Comparison of ENCODE assay signal across 1 cellular context in the genomic region with DNA sequence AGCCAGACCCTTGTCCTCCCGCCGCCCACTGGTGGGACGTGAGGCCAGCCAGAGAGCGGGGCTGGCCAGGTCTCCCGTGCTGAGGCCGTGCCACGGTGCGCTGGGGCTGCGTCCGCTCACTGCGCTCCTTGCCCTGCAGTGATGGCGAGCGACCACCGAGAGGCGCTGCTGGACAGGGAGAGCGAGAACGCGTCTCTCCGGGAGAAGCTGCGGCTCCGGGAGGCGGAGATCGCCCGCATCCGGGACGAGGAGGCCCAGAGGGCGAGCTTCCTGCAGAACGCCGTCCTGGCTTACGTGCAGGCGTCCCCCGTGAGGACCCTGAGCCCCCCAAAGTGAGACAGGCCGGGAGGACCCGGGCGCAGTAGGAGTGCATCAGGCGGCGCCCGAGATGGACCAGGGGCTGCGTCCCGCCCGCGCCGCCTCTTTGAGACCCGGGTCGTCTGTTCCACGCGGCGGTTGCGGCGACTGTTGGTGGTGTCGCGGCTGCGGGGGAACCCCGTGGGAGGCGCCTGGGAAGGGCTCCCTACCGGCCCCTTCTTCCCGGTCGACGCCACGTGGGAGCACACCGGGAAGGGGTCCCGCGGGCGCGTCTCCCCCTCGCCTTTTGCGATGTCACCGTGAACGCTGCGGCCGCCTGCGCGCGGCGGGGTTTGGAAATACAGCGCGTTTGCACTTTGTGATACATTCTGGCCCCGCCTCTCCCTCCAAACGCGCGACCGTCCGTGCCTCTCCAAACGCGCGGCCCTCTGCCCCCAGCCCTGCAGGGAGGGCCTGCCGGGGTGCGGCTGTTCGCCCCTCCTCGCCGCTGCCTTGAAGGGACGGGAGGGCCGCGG.
A peak's percentile ranks its signal among the peaks of the same experiment; 100 is the strongest.
TF ChIP-seq lines count a peak whose summit lies in the region.

No MANE protein-coding gene starts in this region.

TF ChIP-seq in K562, 482 proteins besides CTCF, POLR2A, EP300 and RAD21 (continued from another document and continues in another):
- TF ChIP-seq XRCC4 (IDR thresholded peaks at IDR 0.05; ENCODE audit: extremely low read depth, insufficient read depth, insufficient read length) (no peak), NR4A1 (CRISPR knock-in tag; IDR thresholded peaks at IDR 0.05) (no peak), NR4A1 (tag; IDR thresholded peaks at IDR 0.05) (no peak), CREM (IDR thresholded peaks at IDR 0.05; ENCODE audit: low read depth) (peak; percentile 71), NBN (IDR thresholded peaks at IDR 0.05; ENCODE audit: low read depth) (peak; percentile 46; the same call in 1 of the 2 replicates), RFX1 (IDR thresholded peaks at IDR 0.05) (no peak), MCM2 (IDR thresholded peaks at IDR 0.05; ENCODE audit: low read depth) (no peak), ZFPM2 (CRISPR knock-in tag; IDR thresholded peaks at IDR 0.05) (no peak), BACH1 (tag; IDR thresholded peaks at IDR 0.05) (no peak), SRSF7 (optimal IDR thresholded peaks at IDR 0.05; ENCODE audit: low read depth, low read length) (no peak), HDAC2 (IDR thresholded peaks at IDR 0.05) (no peak; the same call in none of the 2 replicates), ERF (CRISPR knock-in tag; IDR thresholded peaks at IDR 0.05) (no peak; the same call in 1 of the 2 replicates), LCOR (CRISPR knock-in tag; IDR thresholded peaks at IDR 0.05) (peak; percentile 82), RHOXF2B (CRISPR knock-in tag; conservative IDR thresholded peaks at IDR 0.05) (no peak), NR2C1 (IDR thresholded peaks at IDR 0.05) (no peak), NR2C1 (tag; IDR thresholded peaks at IDR 0.05) (no peak), HEY1 (CRISPR knock-in tag; IDR thresholded peaks at IDR 0.05; ENCODE audit: borderline replicate concordance) (no peak), ZNF589 (CRISPR knock-in tag; IDR thresholded peaks at IDR 0.05; ENCODE audit: low read depth) (no peak), ZNF584 (CRISPR knock-in tag; IDR thresholded peaks at IDR 0.05; ENCODE audit: low read depth) (no peak), ZBED1 (IDR thresholded peaks at IDR 0.05) (no peak), HDAC6 (IDR thresholded peaks at IDR 0.05; ENCODE audit: low read depth, low read length) (no peak), ZKSCAN3 (CRISPR knock-in tag; IDR thresholded peaks at IDR 0.05) (no peak), ZNF212 (CRISPR knock-in tag; IDR thresholded peaks at IDR 0.05) (no peak), ELF1 (tag; IDR thresholded peaks at IDR 0.05) (peak; percentile 26; the same call in 1 of the 2 replicates), ZNF347 (CRISPR knock-in tag; IDR thresholded peaks at IDR 0.05; ENCODE audit: low read depth) (no peak), SMAD4 (CRISPR knock-in tag; conservative IDR thresholded peaks at IDR 0.05) (peak; percentile 72; the same call in 1 of the 2 replicates), ZNF184 (CRISPR knock-in tag; IDR thresholded peaks at IDR 0.05) (no peak), ZNF24 (IDR thresholded peaks at IDR 0.05) (peak; percentile 34; the same call in 1 of the 2 replicates), RBM14 (IDR thresholded peaks at IDR 0.05; ENCODE audit: borderline replicate concordance, insufficient read depth, low read depth, low read length) (no peak), SRSF3 (IDR thresholded peaks at IDR 0.05; ENCODE audit: insufficient read depth, low read length) (no peak), TAF7 (tag; IDR thresholded peaks at IDR 0.05) (no peak), SETDB1 (IDR thresholded peaks at IDR 0.05; ENCODE audit: low read length) (no peak), TEAD2 (tag; IDR thresholded peaks at IDR 0.05) (no peak), GTF2A2 (tag; IDR thresholded peaks at IDR 0.05) (no peak), SMAD1 (IDR thresholded peaks at IDR 0.05; ENCODE audit: low read depth, low read length, partially characterized antibody) (no peak), HIVEP1 (CRISPR knock-in tag; IDR thresholded peaks at IDR 0.05) (no peak), GABPA (tag; conservative IDR thresholded peaks at IDR 0.05; ENCODE audit: low read depth) (peak; percentile 55), SNIP1 (IDR thresholded peaks at IDR 0.05; ENCODE audit: low read depth) (no peak), RBM17 (IDR thresholded peaks at IDR 0.05; ENCODE audit: borderline replicate concordance, low read depth, low read length) (no peak), SLC30A9 (CRISPR knock-in tag; IDR thresholded peaks at IDR 0.05) (no peak), HDGF (IDR thresholded peaks at IDR 0.05) (no peak)
- TF ChIP-seq, protein P1, sequence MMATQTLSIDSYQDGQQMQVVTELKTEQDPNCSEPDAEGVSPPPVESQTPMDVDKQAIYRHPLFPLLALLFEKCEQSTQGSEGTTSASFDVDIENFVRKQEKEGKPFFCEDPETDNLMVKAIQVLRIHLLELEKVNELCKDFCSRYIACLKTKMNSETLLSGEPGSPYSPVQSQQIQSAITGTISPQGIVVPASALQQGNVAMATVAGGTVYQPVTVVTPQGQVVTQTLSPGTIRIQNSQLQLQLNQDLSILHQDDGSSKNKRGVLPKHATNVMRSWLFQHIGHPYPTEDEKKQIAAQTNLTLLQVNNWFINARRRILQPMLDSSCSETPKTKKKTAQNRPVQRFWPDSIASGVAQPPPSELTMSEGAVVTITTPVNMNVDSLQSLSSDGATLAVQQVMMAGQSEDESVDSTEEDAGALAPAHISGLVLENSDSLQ (IDR thresholded peaks at IDR 0.05): no peak
- TF ChIP-seq, protein P2, sequence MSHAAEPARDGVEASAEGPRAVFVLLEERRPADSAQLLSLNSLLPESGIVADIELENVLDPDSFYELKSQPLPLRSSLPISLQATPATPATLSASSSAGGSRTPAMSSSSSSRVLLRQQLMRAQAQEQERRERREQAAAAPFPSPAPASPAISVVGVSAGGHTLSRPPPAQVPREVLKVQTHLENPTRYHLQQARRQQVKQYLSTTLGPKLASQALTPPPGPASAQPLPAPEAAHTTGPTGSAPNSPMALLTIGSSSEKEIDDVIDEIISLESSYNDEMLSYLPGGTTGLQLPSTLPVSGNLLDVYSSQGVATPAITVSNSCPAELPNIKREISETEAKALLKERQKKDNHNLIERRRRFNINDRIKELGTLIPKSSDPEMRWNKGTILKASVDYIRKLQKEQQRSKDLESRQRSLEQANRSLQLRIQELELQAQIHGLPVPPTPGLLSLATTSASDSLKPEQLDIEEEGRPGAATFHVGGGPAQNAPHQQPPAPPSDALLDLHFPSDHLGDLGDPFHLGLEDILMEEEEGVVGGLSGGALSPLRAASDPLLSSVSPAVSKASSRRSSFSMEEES (CRISPR knock-in tag; IDR thresholded peaks at IDR 0.05): no peak
- TF ChIP-seq, protein P3, sequence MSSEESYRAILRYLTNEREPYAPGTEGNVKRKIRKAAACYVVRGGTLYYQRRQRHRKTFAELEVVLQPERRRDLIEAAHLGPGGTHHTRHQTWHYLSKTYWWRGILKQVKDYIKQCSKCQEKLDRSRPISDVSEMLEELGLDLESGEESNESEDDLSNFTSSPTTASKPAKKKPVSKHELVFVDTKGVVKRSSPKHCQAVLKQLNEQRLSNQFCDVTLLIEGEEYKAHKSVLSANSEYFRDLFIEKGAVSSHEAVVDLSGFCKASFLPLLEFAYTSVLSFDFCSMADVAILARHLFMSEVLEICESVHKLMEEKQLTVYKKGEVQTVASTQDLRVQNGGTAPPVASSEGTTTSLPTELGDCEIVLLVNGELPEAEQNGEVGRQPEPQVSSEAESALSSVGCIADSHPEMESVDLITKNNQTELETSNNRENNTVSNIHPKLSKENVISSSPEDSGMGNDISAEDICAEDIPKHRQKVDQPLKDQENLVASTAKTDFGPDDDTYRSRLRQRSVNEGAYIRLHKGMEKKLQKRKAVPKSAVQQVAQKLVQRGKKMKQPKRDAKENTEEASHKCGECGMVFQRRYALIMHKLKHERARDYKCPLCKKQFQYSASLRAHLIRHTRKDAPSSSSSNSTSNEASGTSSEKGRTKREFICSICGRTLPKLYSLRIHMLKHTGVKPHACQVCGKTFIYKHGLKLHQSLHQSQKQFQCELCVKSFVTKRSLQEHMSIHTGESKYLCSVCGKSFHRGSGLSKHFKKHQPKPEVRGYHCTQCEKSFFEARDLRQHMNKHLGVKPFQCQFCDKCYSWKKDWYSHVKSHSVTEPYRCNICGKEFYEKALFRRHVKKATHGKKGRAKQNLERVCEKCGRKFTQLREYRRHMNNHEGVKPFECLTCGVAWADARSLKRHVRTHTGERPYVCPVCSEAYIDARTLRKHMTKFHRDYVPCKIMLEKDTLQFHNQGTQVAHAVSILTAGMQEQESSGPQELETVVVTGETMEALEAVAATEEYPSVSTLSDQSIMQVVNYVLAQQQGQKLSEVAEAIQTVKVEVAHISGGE (CRISPR knock-in tag; IDR thresholded peaks at IDR 0.05): no peak; a peak in 2 of 6 replicates
- TF ChIP-seq, protein P4, sequence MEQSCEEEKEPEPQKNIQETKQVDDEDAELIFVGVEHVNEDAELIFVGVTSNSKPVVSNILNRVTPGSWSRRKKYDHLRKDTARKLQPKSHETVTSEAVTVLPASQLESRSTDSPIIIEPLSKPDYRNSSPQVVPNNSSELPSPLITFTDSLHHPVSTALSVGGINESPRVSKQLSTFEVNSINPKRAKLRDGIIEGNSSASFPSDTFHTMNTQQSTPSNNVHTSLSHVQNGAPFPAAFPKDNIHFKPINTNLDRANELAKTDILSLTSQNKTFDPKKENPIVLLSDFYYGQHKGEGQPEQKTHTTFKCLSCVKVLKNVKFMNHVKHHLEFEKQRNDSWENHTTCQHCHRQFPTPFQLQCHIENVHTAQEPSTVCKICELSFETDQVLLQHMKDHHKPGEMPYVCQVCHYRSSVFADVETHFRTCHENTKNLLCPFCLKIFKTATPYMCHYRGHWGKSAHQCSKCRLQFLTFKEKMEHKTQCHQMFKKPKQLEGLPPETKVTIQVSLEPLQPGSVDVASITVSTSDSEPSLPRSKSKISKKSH (CRISPR knock-in tag; IDR thresholded peaks at IDR 0.05): no peak
- TF ChIP-seq, protein P5, sequence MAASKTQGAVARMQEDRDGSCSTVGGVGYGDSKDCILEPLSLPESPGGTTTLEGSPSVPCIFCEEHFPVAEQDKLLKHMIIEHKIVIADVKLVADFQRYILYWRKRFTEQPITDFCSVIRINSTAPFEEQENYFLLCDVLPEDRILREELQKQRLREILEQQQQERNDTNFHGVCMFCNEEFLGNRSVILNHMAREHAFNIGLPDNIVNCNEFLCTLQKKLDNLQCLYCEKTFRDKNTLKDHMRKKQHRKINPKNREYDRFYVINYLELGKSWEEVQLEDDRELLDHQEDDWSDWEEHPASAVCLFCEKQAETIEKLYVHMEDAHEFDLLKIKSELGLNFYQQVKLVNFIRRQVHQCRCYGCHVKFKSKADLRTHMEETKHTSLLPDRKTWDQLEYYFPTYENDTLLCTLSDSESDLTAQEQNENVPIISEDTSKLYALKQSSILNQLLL (CRISPR knock-in tag; IDR thresholded peaks at IDR 0.05; ENCODE audit: borderline replicate concordance): no peak
- TF ChIP-seq, protein P6, sequence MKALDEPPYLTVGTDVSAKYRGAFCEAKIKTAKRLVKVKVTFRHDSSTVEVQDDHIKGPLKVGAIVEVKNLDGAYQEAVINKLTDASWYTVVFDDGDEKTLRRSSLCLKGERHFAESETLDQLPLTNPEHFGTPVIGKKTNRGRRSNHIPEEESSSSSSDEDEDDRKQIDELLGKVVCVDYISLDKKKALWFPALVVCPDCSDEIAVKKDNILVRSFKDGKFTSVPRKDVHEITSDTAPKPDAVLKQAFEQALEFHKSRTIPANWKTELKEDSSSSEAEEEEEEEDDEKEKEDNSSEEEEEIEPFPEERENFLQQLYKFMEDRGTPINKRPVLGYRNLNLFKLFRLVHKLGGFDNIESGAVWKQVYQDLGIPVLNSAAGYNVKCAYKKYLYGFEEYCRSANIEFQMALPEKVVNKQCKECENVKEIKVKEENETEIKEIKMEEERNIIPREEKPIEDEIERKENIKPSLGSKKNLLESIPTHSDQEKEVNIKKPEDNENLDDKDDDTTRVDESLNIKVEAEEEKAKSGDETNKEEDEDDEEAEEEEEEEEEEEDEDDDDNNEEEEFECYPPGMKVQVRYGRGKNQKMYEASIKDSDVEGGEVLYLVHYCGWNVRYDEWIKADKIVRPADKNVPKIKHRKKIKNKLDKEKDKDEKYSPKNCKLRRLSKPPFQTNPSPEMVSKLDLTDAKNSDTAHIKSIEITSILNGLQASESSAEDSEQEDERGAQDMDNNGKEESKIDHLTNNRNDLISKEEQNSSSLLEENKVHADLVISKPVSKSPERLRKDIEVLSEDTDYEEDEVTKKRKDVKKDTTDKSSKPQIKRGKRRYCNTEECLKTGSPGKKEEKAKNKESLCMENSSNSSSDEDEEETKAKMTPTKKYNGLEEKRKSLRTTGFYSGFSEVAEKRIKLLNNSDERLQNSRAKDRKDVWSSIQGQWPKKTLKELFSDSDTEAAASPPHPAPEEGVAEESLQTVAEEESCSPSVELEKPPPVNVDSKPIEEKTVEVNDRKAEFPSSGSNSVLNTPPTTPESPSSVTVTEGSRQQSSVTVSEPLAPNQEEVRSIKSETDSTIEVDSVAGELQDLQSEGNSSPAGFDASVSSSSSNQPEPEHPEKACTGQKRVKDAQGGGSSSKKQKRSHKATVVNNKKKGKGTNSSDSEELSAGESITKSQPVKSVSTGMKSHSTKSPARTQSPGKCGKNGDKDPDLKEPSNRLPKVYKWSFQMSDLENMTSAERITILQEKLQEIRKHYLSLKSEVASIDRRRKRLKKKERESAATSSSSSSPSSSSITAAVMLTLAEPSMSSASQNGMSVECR (CRISPR knock-in tag; IDR thresholded peaks at IDR 0.05): peak; percentile 84
- TF ChIP-seq, protein P7, sequence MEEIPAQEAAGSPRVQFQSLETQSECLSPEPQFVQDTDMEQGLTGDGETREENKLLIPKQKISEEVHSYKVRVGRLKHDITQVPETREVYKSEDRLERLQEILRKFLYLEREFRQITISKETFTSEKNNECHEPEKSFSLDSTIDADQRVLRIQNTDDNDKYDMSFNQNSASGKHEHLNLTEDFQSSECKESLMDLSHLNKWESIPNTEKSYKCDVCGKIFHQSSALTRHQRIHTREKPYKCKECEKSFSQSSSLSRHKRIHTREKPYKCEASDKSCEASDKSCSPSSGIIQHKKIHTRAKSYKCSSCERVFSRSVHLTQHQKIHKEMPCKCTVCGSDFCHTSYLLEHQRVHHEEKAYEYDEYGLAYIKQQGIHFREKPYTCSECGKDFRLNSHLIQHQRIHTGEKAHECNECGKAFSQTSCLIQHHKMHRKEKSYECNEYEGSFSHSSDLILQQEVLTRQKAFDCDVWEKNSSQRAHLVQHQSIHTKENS (CRISPR knock-in tag; IDR thresholded peaks at IDR 0.05): no peak
- TF ChIP-seq, protein P8, sequence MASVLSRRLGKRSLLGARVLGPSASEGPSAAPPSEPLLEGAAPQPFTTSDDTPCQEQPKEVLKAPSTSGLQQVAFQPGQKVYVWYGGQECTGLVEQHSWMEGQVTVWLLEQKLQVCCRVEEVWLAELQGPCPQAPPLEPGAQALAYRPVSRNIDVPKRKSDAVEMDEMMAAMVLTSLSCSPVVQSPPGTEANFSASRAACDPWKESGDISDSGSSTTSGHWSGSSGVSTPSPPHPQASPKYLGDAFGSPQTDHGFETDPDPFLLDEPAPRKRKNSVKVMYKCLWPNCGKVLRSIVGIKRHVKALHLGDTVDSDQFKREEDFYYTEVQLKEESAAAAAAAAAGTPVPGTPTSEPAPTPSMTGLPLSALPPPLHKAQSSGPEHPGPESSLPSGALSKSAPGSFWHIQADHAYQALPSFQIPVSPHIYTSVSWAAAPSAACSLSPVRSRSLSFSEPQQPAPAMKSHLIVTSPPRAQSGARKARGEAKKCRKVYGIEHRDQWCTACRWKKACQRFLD (CRISPR knock-in tag; IDR thresholded peaks at IDR 0.05): no peak
- TF ChIP-seq, protein P9, sequence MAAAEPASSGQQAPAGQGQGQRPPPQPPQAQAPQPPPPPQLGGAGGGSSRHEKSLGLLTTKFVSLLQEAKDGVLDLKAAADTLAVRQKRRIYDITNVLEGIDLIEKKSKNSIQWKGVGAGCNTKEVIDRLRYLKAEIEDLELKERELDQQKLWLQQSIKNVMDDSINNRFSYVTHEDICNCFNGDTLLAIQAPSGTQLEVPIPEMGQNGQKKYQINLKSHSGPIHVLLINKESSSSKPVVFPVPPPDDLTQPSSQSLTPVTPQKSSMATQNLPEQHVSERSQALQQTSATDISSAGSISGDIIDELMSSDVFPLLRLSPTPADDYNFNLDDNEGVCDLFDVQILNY (CRISPR knock-in tag; IDR thresholded peaks at IDR 0.05): no peak
